22 cellular contexts compared by ENCODE assay signal in the genomic region with DNA sequence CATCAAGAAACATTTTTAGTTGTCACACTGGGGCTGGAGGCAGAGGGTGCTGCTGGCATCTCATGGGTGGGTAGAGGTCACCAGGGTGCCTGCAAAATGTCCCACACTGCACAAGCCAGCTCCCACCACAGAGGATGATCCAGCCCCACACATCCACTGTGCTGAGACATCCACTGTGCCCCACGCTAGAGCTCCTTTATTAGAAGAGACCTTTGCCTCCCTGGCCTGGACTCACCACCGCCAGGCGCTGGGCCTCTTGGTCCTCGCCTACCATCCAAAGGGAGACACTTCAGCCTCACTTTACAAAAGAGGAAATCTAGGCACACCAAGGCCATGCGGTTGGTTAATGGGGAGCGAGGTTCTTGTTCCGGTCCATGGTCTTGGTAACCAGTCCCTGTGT. TPM values are rescaled to one million over a fixed set of nuclear protein-coding genes. Genes with fewer than 3 reads are reported as not detected.
DNase-seq lines count a peak whose midpoint lies in the region; ATAC-seq, FAIRE-seq and TF ChIP-seq lines count a peak whose summit lies in the region.
"Had no signal": no experiment of that assay in that cellular context is flagged by ENCODE, and none has a peak within 500 bp of the region (broad histone marks: within the 10 kb centered on the region; RNA-seq: fewer than 3 reads in every experiment).

No MANE protein-coding gene starts in this region.

- H3K27ac ChIP-seq in BLaER1: no peak overlapping the region
- no peak overlapping the region for H3K27ac ChIP-seq in H9 (ENCODE audit: insufficient read length, low read depth, low read length)
- H3K27ac ChIP-seq in H1 (ENCODE audit: low read depth, low read length): no peak overlapping the region

- H3K36me3 Mint-ChIP-seq in H9 (ENCODE audit: insufficient read depth in 1 of 3, low read depth in 3 of 3): no peaks in the 10 kb centered on the region; a peak in 1 of 7 replicates
- H3K36me3 Mint-ChIP-seq: CD4-positive, CD25-positive, alpha-beta regulatory T cell had no signal

- POLR2A ChIA-PET in H1 (lab: Charles Lee; ENCODE audit: partially characterized antibody): no interaction called here

- no peak overlapping the region for H3K23ac ChIP-seq in H9 (ENCODE audit: insufficient read length, low read depth, low read length)
- H3K23ac ChIP-seq in H1 (ENCODE audit: insufficient read length): no peak overlapping the region

- H3K27me3 Mint-ChIP-seq in H9 (ENCODE audit: low read depth): peaks cover 75% of the 10 kb centered on the region

- no peak overlapping the region for H4K8ac ChIP-seq in H9 (replicated peaks; ENCODE audit: insufficient read length, low read depth, low read length)
- no peak overlapping the region for H4K8ac ChIP-seq in H1 (ENCODE audit: extremely low read depth, insufficient read depth, low read length)

- no peaks in the 10 kb centered on the region for H3K79me1 ChIP-seq in H9 (ENCODE audit: insufficient read depth, low read depth, low read length, poor library complexity, severe bottlenecking)
- no peaks in the 10 kb centered on the region for H3K79me1 ChIP-seq in H1 (ENCODE audit: low read depth, low read length)

- H2AFZ ChIP-seq in H9 (ENCODE audit: low read length): no peak overlapping the region
- H2AFZ ChIP-seq in H1 (ENCODE audit: low read length): no peak overlapping the region

- no peak overlapping the region for H2BK15ac ChIP-seq in H9 (ENCODE audit: low read depth, low read length)
- peak overlapping the region; percentile 77; the same call in 1 of the 2 replicates for H2BK15ac ChIP-seq in H1 (ENCODE audit: low read length)

- H2BK12ac ChIP-seq in H9 (ENCODE audit: insufficient read length, low read depth, low read length) (no peak overlapping the region), H1 (ENCODE audit: low read depth, low read length) (peak overlapping the region; percentile 29; the same call in 1 of the 2 replicates)

- no peak for TF ChIP-seq POLR2A in H1 (IDR thresholded peaks at IDR 0.05; ENCODE audit: control extremely low read depth in 1 of 2, low read depth in 2 of 2, low read length in 2 of 2)

- CTCF ChIA-PET in H1 (lab: Charles Lee; ENCODE audit: partially characterized antibody): interaction anchor here (0.7 to 11.2 kb wide), 11 partner anchors 11 to 156 kb away, joined by 3 to 103 read pairs (median 5); no protein-coding TSS in a partner anchor

- H3K4ac ChIP-seq in H9 (ENCODE audit: low read depth, low read length): no peak overlapping the region
- no peak overlapping the region for H3K4ac ChIP-seq in H1 (replicated peaks; ENCODE audit: insufficient read length, low read depth, low read length)

- H2BK20ac ChIP-seq in H9 (ENCODE audit: low read depth, low read length, poor library complexity, severe bottlenecking) (no peak overlapping the region), H1 (ENCODE audit: low read length) (peak overlapping the region; percentile 15)

- H3K9ac ChIP-seq in BLaER1 (no peak overlapping the region), H9 (ENCODE audit: extremely low read depth, insufficient read length, low read length) (no peak overlapping the region), H1 (replicated peaks in 1 of 4; ENCODE audit: extremely low read depth in 1 of 4, low read depth in 3 of 4, low read length in 3 of 4) (no peak overlapping the region)

- peak overlapping the region; percentile 87 for H3K4me2 ChIP-seq in BLaER1
- no peak overlapping the region for H3K4me2 ChIP-seq in H9 (ENCODE audit: insufficient read depth, insufficient read length, low read length)
- no peak overlapping the region for H3K4me2 ChIP-seq in H1 (ENCODE audit: insufficient read depth in 1 of 2, low read depth in 2 of 2, low read length in 2 of 2)

- H3K36me3 ChIP-seq in BLaER1 (no peaks in the 10 kb centered on the region), H1 (ENCODE audit: control insufficient read depth in 2 of 4, insufficient read depth in 4 of 4, low read length in 3 of 4) (no peaks in the 10 kb centered on the region)

- no peaks in the 10 kb centered on the region for H3K9me3 Mint-ChIP-seq in H9
- H3K9me3 Mint-ChIP-seq: CD4-positive, CD25-positive, alpha-beta regulatory T cell; HFFc6 had no signal

- peaks cover 44% of the 10 kb centered on the region for H3K27me3 ChIP-seq in BLaER1
- peaks cover 20% of the 10 kb centered on the region; the same call in 1 of the 2 replicates for H3K27me3 ChIP-seq in H9 (ENCODE audit: insufficient read depth, low read length)
- peaks cover 26 to 48% (median 45%) of the 10 kb centered on the region in 4 experiments for H3K27me3 ChIP-seq in H1 (replicated peaks in 1 of 4; ENCODE audit: control insufficient read depth in 3 of 4, extremely low read depth in 1 of 4, insufficient read depth in 3 of 4, low read length in 3 of 4)

- H3K79me2 ChIP-seq in H9 (ENCODE audit: insufficient read depth, low read length) (no peaks in the 10 kb centered on the region), H1 (ENCODE audit: control insufficient read depth in 1 of 2, insufficient read depth in 2 of 2, low read length in 2 of 2) (no peaks in the 10 kb centered on the region)

- no peak for FAIRE-seq in H1 (lab: Jason Lieb, UNC)
- FAIRE-seq: H54 had no signal

- WGBS in H9 (ENCODE audit: extremely low coverage, insufficient read length, low lambda C conversion rate): no CpG with 5 or more reads among the region's 7 CpGs
- 93% methylated on average over 7 of the region's 7 CpGs; no CpG with 5 or more reads in 1 of the 2 experiments for WGBS in H1 (ENCODE audit: extremely low coverage in 1 of 2, insufficient coverage in 1 of 2, insufficient read length in 1 of 2, insufficient replicate concordance in 2 of 2, low coverage in 1 of 2, low lambda C conversion rate in 2 of 2, missing lambda C conversion rate in 1 of 2), 2 experiments

- H3T11ph ChIP-seq in H9 (ENCODE audit: low read length): no peak overlapping the region

- H3K4me3 ChIP-seq in BLaER1: no peak overlapping the region
- no peak overlapping the region for H3K4me3 ChIP-seq in H1 (ENCODE audit: extremely low read depth in 1 of 4, insufficient read depth in 2 of 4, low read depth in 3 of 4, low read length in 4 of 4)

- H2BK5ac ChIP-seq in H9 (ENCODE audit: insufficient read length, low read length): no peak overlapping the region
- no peak overlapping the region for H2BK5ac ChIP-seq in H1 (ENCODE audit: low read depth, low read length)

- TF ChIP-seq RAD21 in H1 (IDR thresholded peaks at IDR 0.05 in 1 of 2, conservative IDR thresholded peaks at IDR 0.05 in 1 of 2; ENCODE audit: low read depth in 2 of 2, low read length in 2 of 2): no peak

- peaks cover 40 to 45% of the 10 kb centered on the region in 2 experiments for H3K4me1 Mint-ChIP-seq in H9

- H2AK5ac ChIP-seq in H9 (ENCODE audit: insufficient read length, low read length) (no peak overlapping the region), H1 (ENCODE audit: low read depth, low read length) (peak overlapping the region; percentile 69; the same call in 1 of the 2 replicates)

- no peak overlapping the region for H3K4me3 Mint-ChIP-seq in H9
- H3K4me3 Mint-ChIP-seq: CD4-positive, CD25-positive, alpha-beta regulatory T cell; HFFc6 had no signal

- H3K27ac Mint-ChIP-seq in H9: no peak overlapping the region
- H3K27ac Mint-ChIP-seq: CD4-positive, CD25-positive, alpha-beta regulatory T cell; HFFc6 had no signal

- H3K18ac ChIP-seq in H9 (ENCODE audit: insufficient read length, low read depth, low read length): no peak overlapping the region
- H3K18ac ChIP-seq in H1 (ENCODE audit: extremely low read depth, low read length): no peak overlapping the region

- H3K56ac ChIP-seq in H9 (ENCODE audit: insufficient read length, low read depth, low read length) (no peak overlapping the region), H1 (replicated peaks; ENCODE audit: insufficient read length, low read depth, low read length) (no peak overlapping the region)

- H4K91ac ChIP-seq in H9 (ENCODE audit: insufficient read length, low read depth, low read length) (no peak overlapping the region), H1 (replicated peaks; ENCODE audit: insufficient read length, low read length) (peak overlapping the region; percentile 8)

- no peak for TF ChIP-seq EP300 in H1 (IDR thresholded peaks at IDR 0.05; ENCODE audit: borderline replicate concordance in 1 of 2, low read depth in 2 of 2, low read length in 2 of 2)

- ATAC-seq in sciatic nerve (no peak), GM21423 (IDR thresholded peaks at IDR 0.05; ENCODE audit: unreplicated experiment) (no peak)
- ATAC-seq: SK-N-SH treated with all-trans-retinoic acid at 6 μM for 48 hours had no signal

- H2BK120ac ChIP-seq in H9 (ENCODE audit: low read depth, low read length, poor library complexity, severe bottlenecking) (no peak overlapping the region), H1 (replicated peaks; ENCODE audit: low read depth, low read length) (peak overlapping the region; percentile 6)

- H4K5ac ChIP-seq in H9 (ENCODE audit: insufficient read length, low read depth, low read length): no peak overlapping the region
- no peak overlapping the region for H4K5ac ChIP-seq in H1 (ENCODE audit: insufficient read length, low read depth, low read length)

- H3K9me3 ChIP-seq in BLaER1 (no peaks in the 10 kb centered on the region), H9 (ENCODE audit: control insufficient read depth, low read depth, low read length) (no peaks in the 10 kb centered on the region), H1 (ENCODE audit: insufficient read depth in 2 of 2, low read depth in 1 of 2, low read length in 1 of 2) (no peaks in the 10 kb centered on the region)

- TF ChIP-seq CTCF in H9 (conservative IDR thresholded peaks at IDR 0.05): no peak
- TF ChIP-seq CTCF in H1 (IDR thresholded peaks at IDR 0.05; ENCODE audit: control extremely low read depth in 1 of 3, insufficient read depth in 1 of 3, low read depth in 1 of 3, low read length in 3 of 3): no peak

- H3K14ac ChIP-seq in H9 (ENCODE audit: insufficient read depth, low read length): no peak overlapping the region
- no peak overlapping the region for H3K14ac ChIP-seq in H1 (ENCODE audit: insufficient read length)

- H4K20me1 ChIP-seq in BLaER1: peaks cover 34% of the 10 kb centered on the region
- no peaks in the 10 kb centered on the region for H4K20me1 ChIP-seq in H9 (ENCODE audit: control insufficient read depth, insufficient read depth, insufficient read length)
- H4K20me1 ChIP-seq in H1 (replicated peaks in 1 of 2; ENCODE audit: control insufficient read depth in 1 of 2, insufficient read depth in 2 of 2, low read length in 2 of 2): no peaks in the 10 kb centered on the region

- intact Hi-C loops in sciatic nerve (cut with DNase I): no loop called here

- H3K23me2 ChIP-seq in H9 (ENCODE audit: insufficient read length, low read depth, low read length, poor library complexity, severe bottlenecking) (peaks cover 4% of the 10 kb centered on the region), H1 (ENCODE audit: low read depth, low read length) (peaks cover 10% of the 10 kb centered on the region; the same call in 1 of the 2 replicates)

- DNase-seq in H9 (peak; percentile 12), H1 (ENCODE audit: low read depth in 1 of 2, low spot score in 2 of 2) (no peak), sciatic nerve (ENCODE audit: low spot score) (peak; percentile 18), HPDE6-E6E7 (ENCODE audit: extremely low spot score) (no peak)
- no peak for DNase-seq in activated T-cell treated with anti-CD3 and anti-CD28 coated beads, Interleukin-2, amount 50 U/mL, for 48 hours
- DNase-seq: CD4-positive, CD25-positive, alpha-beta regulatory T cell; COR-L47; DMS 273 treated with DMSO at 0.1 percent for 48 hours; DND-41; HFFc6; KBM-7; NCI-H1105; NCI-H2081; NCI-H510A; NCI-H774; SHP77 treated with DMSO at 0.1 percent for 48 hours had no signal

- H3K4me1 ChIP-seq in BLaER1: peaks cover 74% of the 10 kb centered on the region
- peaks cover 7% of the 10 kb centered on the region; the same call in 1 of the 2 replicates for H3K4me1 ChIP-seq in H9 (ENCODE audit: insufficient read depth, low read length)
- peaks cover 6 to 41% (median 21%) of the 10 kb centered on the region in 4 experiments for H3K4me1 ChIP-seq in H1 (replicated peaks in 1 of 4; ENCODE audit: control insufficient read depth in 3 of 4, insufficient read depth in 4 of 4, low read length in 3 of 4)

RNA-seq across cellular contexts. Expression of a gene that starts 3.4 kb away (rescaled TPM):
- 10.9 TPM in 2 replicates for total RNA-seq in H9 (2021)
- 4.3 and 5.0 TPM in 2 replicates for total RNA-seq in H1 (2021; fragmentation: NEBNext Ultra II Directional; extraction: Animal tissue kit (Norgen Biotek cat#: 25700))
- polyA plus RNA-seq in H1 (2011; rRNA removed): 3.6 and 4.7 TPM in 2 replicates
- 2.7 TPM for polyA plus RNA-seq in H1 (2011; cell fraction: cytosol; rRNA removed)
- polyA plus RNA-seq in H1 (2011; cell fraction: nucleus; rRNA removed): 8.2 TPM
- 3.5 to 8.6 TPM (median 6.9 TPM) in 4 replicates for polyA plus RNA-seq in H1 (2012, experiment 1 of 2)
- 1.3 TPM for polyA plus RNA-seq in H1 (2012, experiment 2 of 2)
- 4.9 TPM for polyA plus RNA-seq in H1 (2013, experiment 1 of 2)
- polyA plus RNA-seq in H1 (2013, experiment 2 of 2): 4.3 TPM
- polyA minus RNA-seq in H1 (2011; rRNA and poly(A)+ RNA removed): 3.2 and 6.5 TPM in 2 replicates
- 3.9 TPM for polyA minus RNA-seq in H1 (2011; cell fraction: cytosol; rRNA and poly(A)+ RNA removed)
- polyA minus RNA-seq in H1 (2011; cell fraction: nucleus; rRNA and poly(A)+ RNA removed): 6.7 TPM
- total RNA-seq in sciatic nerve: 3.4 TPM
- total RNA-seq: CD4-positive, CD25-positive, alpha-beta regulatory T cell; G401; HFFc6; OCI-LY7 had no signal
- polyA plus RNA-seq: CD4-positive, CD25-positive, alpha-beta regulatory T cell had no signal

Comparison
In these comparisons a context has a peak if more than half of its experiments do, and no peak if none do; other contexts are left out.
1. DNase-seq: peak in H9 (single experiment) and sciatic nerve (single experiment); none in H1 (0 of 2), HPDE6-E6E7 (single experiment) and activated T-cell treated with anti-CD3 and anti-CD28 coated beads, Interleukin-2, amount 50 U/mL, for 48 hours (0 of 2).